Comparison of ENCODE assay signal across 1 cellular context in the genomic region with DNA sequence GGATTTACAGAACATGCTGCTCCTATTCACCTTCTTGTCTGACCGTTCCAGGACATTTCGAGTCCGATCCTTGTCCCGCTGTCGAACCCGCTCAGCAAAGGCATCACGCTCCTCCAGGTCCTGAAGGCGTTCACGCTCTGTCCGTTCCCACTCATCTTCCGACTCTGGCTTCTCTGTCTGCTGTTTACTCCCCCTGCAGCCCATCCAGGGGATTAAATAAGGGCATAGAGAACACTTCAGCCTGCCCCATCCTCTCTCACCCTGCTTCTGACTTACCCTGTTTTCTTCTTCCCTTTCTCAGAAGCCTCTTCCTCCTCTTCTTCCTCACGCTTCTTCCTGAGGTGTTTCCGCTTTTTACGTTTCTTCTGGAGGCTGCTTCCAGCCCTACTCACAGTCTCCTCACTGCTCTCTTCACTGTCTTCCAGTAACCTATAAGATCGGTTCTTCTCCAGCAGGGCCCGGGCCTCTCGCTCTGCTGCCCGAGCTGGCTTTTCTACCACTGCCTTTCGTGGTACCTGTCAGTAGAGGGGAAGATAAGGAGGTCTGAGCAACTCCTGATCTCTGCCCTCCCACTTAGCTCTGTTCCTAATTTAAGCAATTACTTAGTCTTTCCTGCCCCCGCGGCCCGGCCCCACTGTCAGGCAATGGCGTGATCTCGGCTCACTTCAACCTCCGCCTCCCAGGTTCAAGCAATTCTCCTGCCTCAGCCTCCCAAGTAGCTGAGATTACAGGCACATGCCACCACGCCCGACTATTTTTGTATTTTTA.
TF ChIP-seq lines count a peak whose summit lies in the region.

No MANE protein-coding gene starts in this region.

TF ChIP-seq in SK-N-SH treated with all-trans-retinoic acid at 6 μM for 48 hours, 23 proteins besides CTCF, POLR2A, EP300 and RAD21 (continued from another document):
- TF ChIP-seq, protein P1, sequence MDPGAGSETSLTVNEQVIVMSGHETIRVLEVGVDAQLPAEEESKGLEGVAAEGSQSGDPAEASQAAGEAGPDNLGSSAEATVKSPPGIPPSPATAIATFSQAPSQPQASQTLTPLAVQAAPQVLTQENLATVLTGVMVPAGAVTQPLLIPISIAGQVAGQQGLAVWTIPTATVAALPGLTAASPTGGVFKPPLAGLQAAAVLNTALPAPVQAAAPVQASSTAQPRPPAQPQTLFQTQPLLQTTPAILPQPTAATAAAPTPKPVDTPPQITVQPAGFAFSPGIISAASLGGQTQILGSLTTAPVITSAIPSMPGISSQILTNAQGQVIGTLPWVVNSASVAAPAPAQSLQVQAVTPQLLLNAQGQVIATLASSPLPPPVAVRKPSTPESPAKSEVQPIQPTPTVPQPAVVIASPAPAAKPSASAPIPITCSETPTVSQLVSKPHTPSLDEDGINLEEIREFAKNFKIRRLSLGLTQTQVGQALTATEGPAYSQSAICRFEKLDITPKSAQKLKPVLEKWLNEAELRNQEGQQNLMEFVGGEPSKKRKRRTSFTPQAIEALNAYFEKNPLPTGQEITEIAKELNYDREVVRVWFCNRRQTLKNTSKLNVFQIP (CRISPR knock-in tag; IDR thresholded peaks at IDR 0.05; ENCODE audit: borderline replicate concordance, low read depth) = no peak
